ENCODE assay signal across 10 cellular contexts in the genomic region with DNA sequence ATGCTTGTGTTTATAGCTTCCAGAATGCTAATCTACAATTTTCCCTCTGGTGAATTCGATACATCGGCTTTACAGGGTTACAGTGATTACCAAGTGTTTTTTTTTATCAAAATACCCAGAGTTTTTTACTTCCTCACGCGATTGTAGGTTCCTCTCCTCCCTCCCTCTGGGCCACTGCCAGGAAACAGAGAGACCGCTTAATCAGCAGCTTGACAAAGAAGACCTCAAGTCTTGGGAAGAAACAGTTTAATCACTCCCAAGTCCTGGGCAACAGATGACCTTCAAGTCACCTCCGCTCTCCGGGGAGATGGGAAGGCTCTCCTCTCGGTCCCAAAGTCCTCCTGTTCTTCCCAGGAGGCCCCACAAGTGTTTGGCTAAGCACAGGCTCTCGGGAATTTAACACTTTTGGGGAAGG. TPM values are rescaled to one million over a fixed set of nuclear protein-coding genes. Genes with fewer than 3 reads are reported as not detected.
DNase-seq lines count a peak whose midpoint lies in the region; ATAC-seq and TF ChIP-seq lines count a peak whose summit lies in the region.
"Had no signal": no experiment of that assay in that cellular context is flagged by ENCODE, and none has a peak within 500 bp of the region (broad histone marks: within the 10 kb centered on the region; RNA-seq: fewer than 3 reads in every experiment).

No MANE protein-coding gene starts in this region.

- H2AFZ ChIP-seq in PC-9, result no peak overlapping the region

- H3F3A ChIP-seq in PC-9 (ENCODE audit: insufficient read depth, low read depth), result no peaks in the 10 kb centered on the region

- no peak overlapping the region for H3K4me2 ChIP-seq in PC-9

- no peak for TF ChIP-seq POLR2A in spleen (IDR thresholded peaks at IDR 0.05)

- peak overlapping the region; percentile 89 for H3K27ac Mint-ChIP-seq in chondrocyte (ENCODE audit: unreplicated experiment)

- H3K36me3 Mint-ChIP-seq in chondrocyte (ENCODE audit: low read depth), result no peaks in the 10 kb centered on the region

- 4 to 12% (median 8%) methylated on average over 9 of the region's 9 CpGs for WGBS in spleen, 5 donors

- H3K27me3 ChIP-seq in HUES6 (ENCODE audit: control insufficient read depth, insufficient read depth, low read length) (no peaks in the 10 kb centered on the region), spleen (replicated peaks in 1 of 7) (peaks cover 0 to 8% (median 0%) of the 10 kb centered on the region in 7 donors), PC-9 (ENCODE audit: insufficient read depth, low read depth) (peaks cover 36% of the 10 kb centered on the region)

- CTCF ChIA-PET in PC-9 (lab: Charles Lee), result no interaction called here

- ATAC-seq in left lobe of liver, result peak; percentile 61

- H3K4me1 ChIP-seq in HUES6 (ENCODE audit: control insufficient read depth, insufficient read depth, low read length), result peaks cover 21% of the 10 kb centered on the region
- peaks cover 0 to 36% (median 15%) of the 10 kb centered on the region in 6 donors for H3K4me1 ChIP-seq in spleen
- no peaks in the 10 kb centered on the region for H3K4me1 ChIP-seq in PC-9 (replicated peaks; ENCODE audit: insufficient read depth)
- H3K4me1 ChIP-seq: SJSA1 had no signal

- H3K9me2 ChIP-seq in PC-9 (ENCODE audit: insufficient read depth), result no peaks in the 10 kb centered on the region

- intact Hi-C loops in spleen (cut with DNase I; ENCODE audit: low total_unique reads) (no loop called here), PC-9 (cut with micrococcal nuclease; ENCODE audit: unreplicated experiment) (no loop called here)

- H3K9me3 ChIP-seq in HUES6 (ENCODE audit: control insufficient read depth, insufficient read depth, low read depth, low read length) (no peaks in the 10 kb centered on the region), spleen (no peaks in the 10 kb centered on the region), PC-9 (ENCODE audit: insufficient read depth, low read depth) (no peaks in the 10 kb centered on the region)
- H3K9me3 ChIP-seq: SJSA1 had no signal

- BruUV-seq in PC-9 (replicated peaks; lab: Mats Ljungman, UMichigan), result no TSS peak

- DNase-seq in chondrocyte (ENCODE audit: low spot score), result no peak
- DNase-seq in left lobe of liver (ENCODE audit: low spot score), result no peak
- no peak for DNase-seq in spleen
- no peak for DNase-seq in stimulated activated CD4-positive, alpha-beta T cell treated with anti-CD3 and anti-CD28 coated beads, Interleukin-2, amount 100 ng/mL, for 24 hours
- no peak for DNase-seq in PC-9
- DNase-seq in activated T-cell treated with anti-CD3 and anti-CD28 coated beads, Interleukin-2, amount 50 U/mL, for 1 hour, result no peak
- DNase-seq in activated CD4-positive, CD25-positive, alpha-beta regulatory T cell treated with anti-CD3 and anti-CD28 coated beads, Interleukin-2, amount 50 U/mL, for 72 hours, result no peak
- DNase-seq: cerebellar nuclear complex had no signal

- H3K9ac ChIP-seq in HUES6 (ENCODE audit: low read length), result no peak overlapping the region

- TF ChIP-seq CTCF in chondrocyte (IDR thresholded peaks at IDR 0.05) (no peak), spleen (IDR thresholded peaks at IDR 0.05 in 8 of 11, conservative IDR thresholded peaks at IDR 0.05 in 3 of 11) (no peak), PC-9 (conservative IDR thresholded peaks at IDR 0.05) (no peak)

- peaks cover 38% of the 10 kb centered on the region for H3K4me1 Mint-ChIP-seq in chondrocyte (ENCODE audit: low read depth)

- POLR2A ChIA-PET in PC-9 (lab: Charles Lee; ENCODE audit: unreplicated experiment), result no interaction called here

- H3K36me3 ChIP-seq in HUES6 (ENCODE audit: control insufficient read depth, insufficient read depth, low read length) (no peaks in the 10 kb centered on the region), spleen (no peaks in the 10 kb centered on the region), PC-9 (ENCODE audit: low read depth) (no peaks in the 10 kb centered on the region)
- H3K36me3 ChIP-seq: SJSA1 had no signal

- H3K9me3 Mint-ChIP-seq in chondrocyte (ENCODE audit: low read depth), result no peaks in the 10 kb centered on the region

- peaks cover 3% of the 10 kb centered on the region for H3K27me3 Mint-ChIP-seq in chondrocyte (ENCODE audit: low read depth)

- H3K4me3 Mint-ChIP-seq in chondrocyte (ENCODE audit: unreplicated experiment), result peak overlapping the region; percentile 28

- H3K4me3 ChIP-seq in HUES6 (ENCODE audit: low read depth, low read length) (no peak overlapping the region), spleen (no peak overlapping the region), PC-9 (no peak overlapping the region)
- H3K4me3 ChIP-seq: SJSA1 had no signal

- H3K27ac ChIP-seq in HUES6 (ENCODE audit: low read depth, low read length) (peak overlapping the region; percentile 28; the same call in 1 of the 2 replicates), spleen (peak overlapping the region; percentile 18 to 75 (median 58)), PC-9 (no peak overlapping the region)
- H3K27ac ChIP-seq: SJSA1 had no signal

- H4K20me1 ChIP-seq in PC-9 (ENCODE audit: insufficient read depth), result no peaks in the 10 kb centered on the region

- no peaks in the 10 kb centered on the region for H3K79me2 ChIP-seq in PC-9 (ENCODE audit: low read depth)

RNA-seq across cellular contexts. Expression of gene SMTNL2, which starts 23.5 kb away (rescaled TPM):
- total RNA-seq in chondrocyte (0.32 to 0.36 TPM in 2 of 3 replicates, not detected in the other), left lobe of liver (not detected), spleen (1 to 10 TPM in 2 of 7 donors, under 1 TPM in 5; 0.42 to 1.5 (median 0.97) TPM), PC-9 (2021) (not detected in 2 replicates)
- polyA plus RNA-seq in spleen, result under 1 TPM; 0.22 to 0.67 (median 0.36) TPM
- total RNA-seq: SJSA1 had no signal

RNA-seq across cellular contexts. Expression of gene ALOX15, which starts 33.7 kb away (rescaled TPM):
- total RNA-seq in chondrocyte (0.15 TPM in 1 of 3 replicates, not detected in the others), left lobe of liver (0.70 TPM), spleen (1 to 10 TPM in 2 of 7 donors, under 1 TPM in 4, not detected in 1; 0.46 to 2.6 (median 0.88) TPM), PC-9 (2021) (1.8 and 2.8 TPM in 2 replicates)
- under 1 TPM; 0.04 to 0.09 (median 0.06) TPM for polyA plus RNA-seq in spleen
- total RNA-seq: SJSA1 had no signal

RNA-seq across cellular contexts. Expression of gene GGT6, which starts 47.4 kb away (rescaled TPM):
- total RNA-seq in chondrocyte (not detected in 3 replicates), left lobe of liver (0.35 TPM), spleen (under 1 TPM in 1 of 7 donors, not detected in 6; 0.42 TPM), PC-9 (2021) (3.7 and 7.5 TPM in 2 replicates)
- polyA plus RNA-seq in spleen, result under 1 TPM in 1 of 3 donors, not detected in 2; 0.03 TPM
- total RNA-seq: SJSA1 had no signal

RNA-seq across cellular contexts. Expression of gene MYBBP1A, which starts 52.6 kb away (rescaled TPM):
- 33.6 to 58.2 TPM (median 36.4 TPM) in 3 replicates for total RNA-seq in chondrocyte
- total RNA-seq in left lobe of liver, result 18.5 TPM
- total RNA-seq in spleen, result 10 to 100 TPM; 37.1 to 71.2 (median 54.4) TPM
- polyA plus RNA-seq in spleen, result 10 to 100 TPM; 24.7 to 48.6 (median 35.5) TPM
- total RNA-seq in PC-9 (2021), result 76.3 and 89.1 TPM in 2 replicates
